In genomic region chr3:128824132-128824850, GRCh38 we compare ENCODE assay signal across 1 cellular context.
TF ChIP-seq lines count a peak whose summit lies in the region.

No MANE protein-coding gene starts in this region.

TF ChIP-seq in IMR-90, 13 proteins besides CTCF, POLR2A, EP300 and RAD21 (continued from another document):
- TF ChIP-seq ELK1 (IDR thresholded peaks at IDR 0.05; ENCODE audit: borderline replicate concordance, low read depth, low read length), result no peak
- TF ChIP-seq MAFK (IDR thresholded peaks at IDR 0.05; ENCODE audit: low read depth, low read length), result no peak
